Comparison of ENCODE assay signal across 5 cellular contexts in genomic region chr3:15887261-15887660, GRCh38.
"Had no signal": no experiment of that assay in that cellular context is flagged by ENCODE, and none has a peak within 500 bp of the region (broad histone marks: within the 10 kb centered on the region; RNA-seq: fewer than 3 reads in every experiment).

No MANE protein-coding gene starts in this region.

- H3K4me3 ChIP-seq: K562 had no signal

- H3K27ac ChIP-seq: HL-60 had no signal

- H3K27ac Mint-ChIP-seq: IgD-negative memory B cell had no signal

- H3K27me3 Mint-ChIP-seq: IgD-negative memory B cell had no signal

- ATAC-seq: HepG2, K562 had no signal

- DNase-seq: IMR-90 had no signal
